Comparison of ENCODE assay signal across 19 cellular contexts in genomic region chr11:70419307-70420007, GRCh38.
"Had no signal": no experiment of that assay in that cellular context is flagged by ENCODE, and none has a peak within 500 bp of the region (broad histone marks: within the 10 kb centered on the region; RNA-seq: fewer than 3 reads in every experiment).

No MANE protein-coding gene starts in this region.

- H3K79me2 ChIP-seq: parathyroid adenoma had no signal

- H3K27me3 ChIP-seq: neural progenitor cell, stomach, transverse colon had no signal

- DNase-seq: hippocampal formation; left colon; midbrain; occipital lobe; psoas muscle; retina; stimulated activated naive CD4-positive, alpha-beta T cell; stomach; substantia nigra; transverse colon had no signal

- H3K4me3 ChIP-seq: heart left ventricle, neural progenitor cell, psoas muscle, stomach, thoracic aorta, transverse colon had no signal

- FAIRE-seq: colon, frontal cortex had no signal

- H3K4me2 ChIP-seq: neural progenitor cell had no signal

- H3K4me1 ChIP-seq: neural progenitor cell, parathyroid adenoma, psoas muscle, stomach, transverse colon had no signal

- H3K36me3 ChIP-seq: neural progenitor cell had no signal

- H2AFZ ChIP-seq: neural progenitor cell, parathyroid adenoma had no signal

- H3K9me3 Mint-ChIP-seq: memory B cell; natural killer cell treated with Interleukin-12 subunit alpha and Interleukin-12 subunit beta and Interleukin-15 and Interleukin-18, amount 100 ng/mL, for 72 hours; neural progenitor cell had no signal

- H3K9me3 ChIP-seq: heart left ventricle, psoas muscle, stomach, thoracic aorta, transverse colon had no signal

- H3K27ac Mint-ChIP-seq: memory B cell; natural killer cell treated with Interleukin-12 subunit alpha and Interleukin-12 subunit beta and Interleukin-15 and Interleukin-18, amount 100 ng/mL, for 72 hours; neural progenitor cell had no signal

- H3K36me3 Mint-ChIP-seq: memory B cell; natural killer cell treated with Interleukin-12 subunit alpha and Interleukin-12 subunit beta and Interleukin-15 and Interleukin-18, amount 100 ng/mL, for 72 hours had no signal

- ATAC-seq: left colon; natural killer cell treated with Interleukin-12 subunit alpha and Interleukin-12 subunit beta and Interleukin-15 and Interleukin-18, amount 100 ng/mL, for 72 hours; psoas muscle; sciatic nerve had no signal

- H3K9ac ChIP-seq: neural progenitor cell, parathyroid adenoma had no signal

- H3K27ac ChIP-seq: heart left ventricle, neural progenitor cell, parathyroid adenoma, psoas muscle, stomach, thoracic aorta, transverse colon had no signal

- H3K4me3 Mint-ChIP-seq: memory B cell; natural killer cell treated with Interleukin-12 subunit alpha and Interleukin-12 subunit beta and Interleukin-15 and Interleukin-18, amount 100 ng/mL, for 72 hours; neural progenitor cell had no signal
